ENCODE assay signal across 29 cellular contexts in genomic region chr13:51873837-51874236, GRCh38. TPM values are rescaled to one million over a fixed set of nuclear protein-coding genes. Genes with fewer than 3 reads are reported as not detected.
"Had no signal": no experiment of that assay in that cellular context is flagged by ENCODE, and none has a peak within 500 bp of the region (broad histone marks: within the 10 kb centered on the region; RNA-seq: fewer than 3 reads in every experiment).

No MANE protein-coding gene starts in this region.

- ATAC-seq: activated CD4-positive, alpha-beta T cell treated with anti-CD3 and anti-CD28 coated beads for 36 hours; effector memory CD8-positive, alpha-beta T cell; heart left ventricle; naive thymus-derived CD8-positive, alpha-beta T cell; right cardiac atrium had no signal

- H3K9me3 Mint-ChIP-seq: activated naive CD4-positive, alpha-beta T cell treated with anti-CD3 and anti-CD28 coated beads for 36 hours; activated naive CD8-positive, alpha-beta T cell treated with anti-CD3 and anti-CD28 coated beads for 36 hours; effector memory CD8-positive, alpha-beta T cell; memory B cell; naive thymus-derived CD8-positive, alpha-beta T cell had no signal

- H3K36me3 ChIP-seq: adrenal gland, ascending aorta, brain microvascular endothelial cell, heart left ventricle, spleen, suprapubic skin, tibial nerve had no signal

- DNase-seq: activated CD4-positive, alpha-beta T cell treated with anti-CD3 and anti-CD28 coated beads for 36 hours; activated CD4-positive, CD25-positive, alpha-beta regulatory T cell; activated CD8-positive, alpha-beta memory T cell treated with anti-CD3 and anti-CD28 coated beads for 24 hours; activated effector memory CD4-positive, alpha-beta T cell treated with anti-CD3 and anti-CD28 coated beads, Interleukin-2, amount 50 U/mL, for 16 hours; activated naive CD4-positive, alpha-beta T cell treated with anti-CD3 and anti-CD28 coated beads for 36 hours; activated naive CD8-positive, alpha-beta T cell treated with anti-CD3 and anti-CD28 coated beads for 36 hours; adrenal gland; brain microvascular endothelial cell; cortex of kidney; effector memory CD8-positive, alpha-beta T cell; foreskin fibroblast; heart left ventricle; midbrain; naive thymus-derived CD8-positive, alpha-beta T cell; posterior cingulate gyrus; right cardiac atrium; spleen; stimulated activated naive CD4-positive, alpha-beta T cell had no signal

- H3K36me3 Mint-ChIP-seq: activated naive CD8-positive, alpha-beta T cell treated with anti-CD3 and anti-CD28 coated beads for 36 hours; memory B cell; naive thymus-derived CD8-positive, alpha-beta T cell had no signal

- H3K9me3 ChIP-seq: adrenal gland, ascending aorta, heart left ventricle, spleen, suprapubic skin, tibial nerve had no signal

- H3K4me3 Mint-ChIP-seq: activated CD4-positive, alpha-beta T cell treated with anti-CD3 and anti-CD28 coated beads for 36 hours; activated naive CD4-positive, alpha-beta T cell treated with anti-CD3 and anti-CD28 coated beads for 36 hours; activated naive CD8-positive, alpha-beta T cell treated with anti-CD3 and anti-CD28 coated beads for 36 hours; effector memory CD8-positive, alpha-beta T cell; memory B cell; naive thymus-derived CD8-positive, alpha-beta T cell had no signal

- H3K4me3 ChIP-seq: adrenal gland, ascending aorta, heart left ventricle, spleen, suprapubic skin, tibial nerve had no signal

- H3K4me1 ChIP-seq: adrenal gland, ascending aorta, spleen, suprapubic skin, tibial nerve had no signal

- H3K27me3 Mint-ChIP-seq: activated naive CD8-positive, alpha-beta T cell treated with anti-CD3 and anti-CD28 coated beads for 36 hours had no signal

- H3K27me3 ChIP-seq: adrenal gland, ascending aorta, brain microvascular endothelial cell, heart left ventricle, spleen, suprapubic skin, tibial nerve had no signal

- H3K27ac Mint-ChIP-seq: activated CD4-positive, alpha-beta T cell treated with anti-CD3 and anti-CD28 coated beads for 36 hours; activated naive CD4-positive, alpha-beta T cell treated with anti-CD3 and anti-CD28 coated beads for 36 hours; activated naive CD8-positive, alpha-beta T cell treated with anti-CD3 and anti-CD28 coated beads for 36 hours; effector memory CD8-positive, alpha-beta T cell; memory B cell had no signal

- H3K4me1 Mint-ChIP-seq: memory B cell; naive thymus-derived CD8-positive, alpha-beta T cell had no signal

- H3K27ac ChIP-seq: adrenal gland, ascending aorta, brain microvascular endothelial cell, heart left ventricle, spleen, suprapubic skin, tibial nerve had no signal

RNA-seq across cellular contexts. Expression of gene CCDC70, which starts 12.1 kb away (rescaled TPM):
- total RNA-seq: activated CD4-positive, alpha-beta T cell treated with anti-CD3 and anti-CD28 coated beads for 36 hours; activated naive CD4-positive, alpha-beta T cell treated with anti-CD3 and anti-CD28 coated beads for 36 hours; adrenal gland; ascending aorta; cardiac septum; chondrocyte; heart left ventricle; kidney epithelial cell; lower leg skin; naive thymus-derived CD8-positive, alpha-beta T cell; osteoblast; right cardiac atrium; spleen; suprapubic skin; tibial nerve; ureter had no signal
- polyA plus RNA-seq: adrenal gland; esophagus; heart left ventricle; naive thymus-derived CD8-positive, alpha-beta T cell; spleen had no signal

RNA-seq across cellular contexts. Expression of gene TMEM272, which starts 28.9 kb away (rescaled TPM):
- total RNA-seq: adrenal gland, ascending aorta, kidney epithelial cell, osteoblast, tibial nerve, ureter had no signal
- polyA plus RNA-seq: esophagus had no signal
